In genomic region chr13:27359203-27359821, GRCh38 we compare ENCODE assay signal across 9 cellular contexts.
A peak's percentile ranks its signal among the peaks of the same experiment; 100 is the strongest.
DNase-seq lines count a peak whose midpoint lies in the region; ATAC-seq, FAIRE-seq and TF ChIP-seq lines count a peak whose summit lies in the region.
"Had no signal": no experiment of that assay in that cellular context is flagged by ENCODE, and none has a peak within 500 bp of the region (broad histone marks: within the 10 kb centered on the region; RNA-seq: fewer than 3 reads in every experiment).

No MANE protein-coding gene starts in this region.

- no peaks in the 10 kb centered on the region for H3K4me1 ChIP-seq in RWPE2 (ENCODE audit: insufficient read depth, poor library complexity, severe bottlenecking)

- no peak overlapping the region for H3K27ac Mint-ChIP-seq in osteocyte (ENCODE audit: unreplicated experiment)

- H3K9me3 Mint-ChIP-seq in osteocyte (ENCODE audit: unreplicated experiment), result no peaks in the 10 kb centered on the region

- H3K27ac ChIP-seq in RWPE2 (ENCODE audit: poor library complexity, severe bottlenecking), result no peak overlapping the region
- H3K27ac ChIP-seq: BLaER1 treated with 17β-estradiol and CSF1 and Interleukin-3, amounts not matched to agents 10 nM and 100 nM had no signal

- H3K36me3 ChIP-seq in RWPE2 (ENCODE audit: low read depth), result no peaks in the 10 kb centered on the region
- H3K36me3 ChIP-seq: BLaER1 treated with 17β-estradiol and CSF1 and Interleukin-3, amounts not matched to agents 10 nM and 100 nM had no signal

- no peaks in the 10 kb centered on the region for H3K27me3 ChIP-seq in RWPE2 (ENCODE audit: insufficient read depth, poor library complexity, severe bottlenecking)

- no peaks in the 10 kb centered on the region for H3K9me3 ChIP-seq in RWPE2 (ENCODE audit: severe bottlenecking)
- H3K9me3 ChIP-seq: BLaER1 treated with 17β-estradiol and CSF1 and Interleukin-3, amounts not matched to agents 10 nM and 100 nM had no signal

- ATAC-seq in RWPE2 (ENCODE audit: low read depth), result peak; percentile 65

- peak; percentile 24 to 67 (median 35) for DNase-seq in NCI-H1417 (lab: John Stamatoyannopoulos, UW)
- DNase-seq in NCI-H1417 treated with DMSO at 0.1 percent for 48 hours (lab: John Stamatoyannopoulos, UW), result no peak
- peak; percentile 71 for DNase-seq in HuH-7.5 (ENCODE audit: low spot score)
- no peak for DNase-seq in RWPE2 (ENCODE audit: low spot score)
- DNase-seq in activated T-helper 9 cell treated with anti-CD3 and anti-CD28 coated beads, Interleukin-2, amount 50 U/mL, for 16 hours (ENCODE audit: low read depth), result peak; percentile 46
- peak; percentile 54 to 87 for DNase-seq in foreskin fibroblast
- peak; percentile 90 for DNase-seq in osteocyte (ENCODE audit: extremely low spot score, unreplicated experiment)
- peak; percentile 45 for DNase-seq in urothelium cell line (ENCODE audit: low spot score)

- TF ChIP-seq CTCF in RWPE2 (IDR thresholded peaks at IDR 0.05; ENCODE audit: poor library complexity, severe bottlenecking) (peak; percentile 64), foreskin fibroblast (IDR thresholded peaks at IDR 0.05; ENCODE audit: low read depth, low read length) (peak; percentile 79), osteocyte (IDR thresholded peaks at IDR 0.05) (peak; percentile 96)

- H3K4me3 Mint-ChIP-seq in osteocyte (ENCODE audit: unreplicated experiment), result no peak overlapping the region

- peaks cover 35% of the 10 kb centered on the region for H3K27me3 Mint-ChIP-seq in osteocyte (ENCODE audit: unreplicated experiment)

- no peak for FAIRE-seq in urothelium cell line (lab: Jason Lieb, UNC)

- H3K4me3 ChIP-seq in RWPE2 (ENCODE audit: severe bottlenecking) (no peak overlapping the region), foreskin fibroblast (ENCODE audit: low read depth in 1 of 2, low read length in 2 of 2) (no peak overlapping the region)
- H3K4me3 ChIP-seq: BLaER1 treated with 17β-estradiol and CSF1 and Interleukin-3, amounts not matched to agents 10 nM and 100 nM had no signal

- H3K4me1 Mint-ChIP-seq in osteocyte (ENCODE audit: unreplicated experiment), result peaks cover 4% of the 10 kb centered on the region

- no peaks in the 10 kb centered on the region for H3K36me3 Mint-ChIP-seq in osteocyte (ENCODE audit: unreplicated experiment)

Comparison
In these comparisons a context has a peak if more than half of its experiments do, and no peak if none do; other contexts are left out.
1. DNase-seq: peak in NCI-H1417 (3 of 3), HuH-7.5 (single experiment), activated T-helper 9 cell treated with anti-CD3 and anti-CD28 coated beads, Interleukin-2, amount 50 U/mL, for 16 hours (single experiment), foreskin fibroblast (2 of 2), osteocyte (single experiment) and urothelium cell line (single experiment); none in NCI-H1417 treated with DMSO at 0.1 percent for 48 hours (single experiment) and RWPE2 (single experiment).
2. Peak in every context shown above with its lines, with median percentiles within 50 percentile points of each other: CTCF ChIP-seq.